1 cellular context compared by ENCODE assay signal in the genomic region with DNA sequence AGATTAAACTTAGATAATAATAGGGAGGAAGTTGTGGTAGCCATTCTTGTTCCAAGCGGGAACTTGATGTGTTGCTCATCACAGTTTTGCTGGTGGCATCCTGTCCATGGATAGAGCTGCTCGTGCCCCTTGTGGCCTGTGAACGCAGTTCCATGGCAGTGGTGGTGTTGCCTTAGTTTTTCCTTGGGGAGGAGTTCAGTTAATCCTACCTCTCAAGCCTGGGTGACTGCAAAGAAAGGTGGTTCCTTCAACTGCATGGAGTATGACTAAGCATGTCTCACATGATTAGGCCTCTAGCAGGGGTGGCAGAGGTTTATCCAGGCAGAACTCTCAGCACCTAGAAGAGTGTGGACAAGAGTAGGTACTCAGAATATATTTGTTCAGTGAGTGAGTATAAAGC.
TF ChIP-seq lines count a peak whose summit lies in the region.

No MANE protein-coding gene starts in this region.

TF ChIP-seq in K562, 482 proteins besides CTCF, POLR2A, EP300 and RAD21 (continued from another document and continues in another):
- TF ChIP-seq MGA (IDR thresholded peaks at IDR 0.05) (peak; percentile 82), TRIM24 (IDR thresholded peaks at IDR 0.05) (0 out of 4 replicates have a peak, but pooled peaks of 1 of the 2 experiments have one; percentile 35), POLR2AphosphoS2 (IDR thresholded peaks at IDR 0.05; ENCODE audit: low read length) (no peak), NFATC3 (IDR thresholded peaks at IDR 0.05) (no peak), CHD1 (IDR thresholded peaks at IDR 0.05; ENCODE audit: low read length) (no peak), KDM1A (IDR thresholded peaks at IDR 0.05) (peak; percentile 23 to 57), PCBP2 (IDR thresholded peaks at IDR 0.05; ENCODE audit: low read depth, low read length, poor library complexity, severe bottlenecking) (no peak), ZNF175 (CRISPR knock-in tag; IDR thresholded peaks at IDR 0.05; ENCODE audit: low read depth) (peak; percentile 92), TCFL5 (CRISPR knock-in tag; conservative IDR thresholded peaks at IDR 0.05) (no peak), DIDO1 (tag; IDR thresholded peaks at IDR 0.05; ENCODE audit: low read depth) (0 out of 2 replicates have a peak, but pooled peaks have one; percentile 24), PML (IDR thresholded peaks at IDR 0.05; ENCODE audit: low read length) (no peak), PRMT5 (CRISPR knock-in tag; IDR thresholded peaks at IDR 0.05) (no peak), ZBTB40 (IDR thresholded peaks at IDR 0.05) (no peak), ZBTB40 (CRISPR knock-in tag; IDR thresholded peaks at IDR 0.05) (no peak), ZBTB1 (CRISPR knock-in tag; IDR thresholded peaks at IDR 0.05; ENCODE audit: borderline replicate concordance, low read depth) (no peak), SMARCE1 (IDR thresholded peaks at IDR 0.05) (peak; percentile 73), PTTG1 (tag; IDR thresholded peaks at IDR 0.05; ENCODE audit: low read depth) (no peak), FOXP1 (CRISPR knock-in tag; IDR thresholded peaks at IDR 0.05) (no peak), LEF1 (IDR thresholded peaks at IDR 0.05) (peak; percentile 49; the same call in 1 of the 2 replicates), MAZ (CRISPR knock-in tag; conservative IDR thresholded peaks at IDR 0.05 in 1 of 2, IDR thresholded peaks at IDR 0.05 in 1 of 2) (peak in 1 of 2 experiments; percentile 35; a peak in 1 of 4 replicates), FOSL1 (tag; conservative IDR thresholded peaks at IDR 0.05) (peak; percentile 93), ARNT (IDR thresholded peaks at IDR 0.05) (peak in 1 of 2 experiments; percentile 43; a peak in 1 of 4 replicates)
- TF ChIP-seq, protein P1, sequence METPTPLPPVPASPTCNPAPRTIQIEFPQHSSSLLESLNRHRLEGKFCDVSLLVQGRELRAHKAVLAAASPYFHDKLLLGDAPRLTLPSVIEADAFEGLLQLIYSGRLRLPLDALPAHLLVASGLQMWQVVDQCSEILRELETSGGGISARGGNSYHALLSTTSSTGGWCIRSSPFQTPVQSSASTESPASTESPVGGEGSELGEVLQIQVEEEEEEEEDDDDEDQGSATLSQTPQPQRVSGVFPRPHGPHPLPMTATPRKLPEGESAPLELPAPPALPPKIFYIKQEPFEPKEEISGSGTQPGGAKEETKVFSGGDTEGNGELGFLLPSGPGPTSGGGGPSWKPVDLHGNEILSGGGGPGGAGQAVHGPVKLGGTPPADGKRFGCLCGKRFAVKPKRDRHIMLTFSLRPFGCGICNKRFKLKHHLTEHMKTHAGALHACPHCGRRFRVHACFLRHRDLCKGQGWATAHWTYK (CRISPR knock-in tag; IDR thresholded peaks at IDR 0.05): peak; percentile 31; the same call in 1 of the 2 replicates
- TF ChIP-seq, protein P2, sequence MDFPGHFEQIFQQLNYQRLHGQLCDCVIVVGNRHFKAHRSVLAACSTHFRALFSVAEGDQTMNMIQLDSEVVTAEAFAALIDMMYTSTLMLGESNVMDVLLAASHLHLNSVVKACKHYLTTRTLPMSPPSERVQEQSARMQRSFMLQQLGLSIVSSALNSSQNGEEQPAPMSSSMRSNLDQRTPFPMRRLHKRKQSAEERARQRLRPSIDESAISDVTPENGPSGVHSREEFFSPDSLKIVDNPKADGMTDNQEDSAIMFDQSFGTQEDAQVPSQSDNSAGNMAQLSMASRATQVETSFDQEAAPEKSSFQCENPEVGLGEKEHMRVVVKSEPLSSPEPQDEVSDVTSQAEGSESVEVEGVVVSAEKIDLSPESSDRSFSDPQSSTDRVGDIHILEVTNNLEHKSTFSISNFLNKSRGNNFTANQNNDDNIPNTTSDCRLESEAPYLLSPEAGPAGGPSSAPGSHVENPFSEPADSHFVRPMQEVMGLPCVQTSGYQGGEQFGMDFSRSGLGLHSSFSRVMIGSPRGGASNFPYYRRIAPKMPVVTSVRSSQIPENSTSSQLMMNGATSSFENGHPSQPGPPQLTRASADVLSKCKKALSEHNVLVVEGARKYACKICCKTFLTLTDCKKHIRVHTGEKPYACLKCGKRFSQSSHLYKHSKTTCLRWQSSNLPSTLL (IDR thresholded peaks at IDR 0.05): no peak
- TF ChIP-seq, protein P3, sequence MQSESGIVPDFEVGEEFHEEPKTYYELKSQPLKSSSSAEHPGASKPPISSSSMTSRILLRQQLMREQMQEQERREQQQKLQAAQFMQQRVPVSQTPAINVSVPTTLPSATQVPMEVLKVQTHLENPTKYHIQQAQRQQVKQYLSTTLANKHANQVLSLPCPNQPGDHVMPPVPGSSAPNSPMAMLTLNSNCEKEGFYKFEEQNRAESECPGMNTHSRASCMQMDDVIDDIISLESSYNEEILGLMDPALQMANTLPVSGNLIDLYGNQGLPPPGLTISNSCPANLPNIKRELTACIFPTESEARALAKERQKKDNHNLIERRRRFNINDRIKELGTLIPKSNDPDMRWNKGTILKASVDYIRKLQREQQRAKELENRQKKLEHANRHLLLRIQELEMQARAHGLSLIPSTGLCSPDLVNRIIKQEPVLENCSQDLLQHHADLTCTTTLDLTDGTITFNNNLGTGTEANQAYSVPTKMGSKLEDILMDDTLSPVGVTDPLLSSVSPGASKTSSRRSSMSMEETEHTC (IDR thresholded peaks at IDR 0.05): peak; percentile 62; the same call in 1 of the 2 replicates
- TF ChIP-seq, protein P4, sequence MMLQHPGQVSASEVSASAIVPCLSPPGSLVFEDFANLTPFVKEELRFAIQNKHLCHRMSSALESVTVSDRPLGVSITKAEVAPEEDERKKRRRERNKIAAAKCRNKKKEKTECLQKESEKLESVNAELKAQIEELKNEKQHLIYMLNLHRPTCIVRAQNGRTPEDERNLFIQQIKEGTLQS (IDR thresholded peaks at IDR 0.05): peak; percentile 78
- TF ChIP-seq, protein P4 (CRISPR knock-in tag; conservative IDR thresholded peaks at IDR 0.05): no peak; the same call in 1 of the 2 replicates
